In genomic region chr1:32897082-32898049, GRCh38 we compare ENCODE assay signal across 21 cellular contexts. TPM values are rescaled to one million over a fixed set of nuclear protein-coding genes. Genes with fewer than 3 reads are reported as not detected.
"Had no signal": no experiment of that assay in that cellular context is flagged by ENCODE, and none has a peak within 500 bp of the region (broad histone marks: within the 10 kb centered on the region; RNA-seq: fewer than 3 reads in every experiment).

No MANE protein-coding gene starts in this region.

- H3K4me3 ChIP-seq: gastrocnemius medialis, heart right ventricle, tibial nerve had no signal

- H3K36me3 Mint-ChIP-seq: activated naive CD4-positive, alpha-beta T cell treated with anti-CD3 and anti-CD28 coated beads, Interleukin-2, amount 10 ng/mL, durations not matched to agents 7 days and 5 days had no signal

- H3K36me3 ChIP-seq: gastrocnemius medialis, heart right ventricle, neutrophil, tibial nerve had no signal

- H3K9me3 ChIP-seq: gastrocnemius medialis, heart right ventricle, neutrophil, tibial nerve had no signal

- DNase-seq: activated CD4-positive, alpha-beta T cell treated with anti-CD3 and anti-CD28 coated beads for 1 hour; activated CD4-positive, alpha-beta T cell treated with anti-CD3 and anti-CD28 coated beads, Interleukin-2, amount 50 U/mL, for 4 hours; activated naive CD4-positive, alpha-beta T cell treated with anti-CD3 and anti-CD28 coated beads, Interleukin-2, amount 10 ng/mL, durations not matched to agents 7 days and 5 days; caudate nucleus; cortex of kidney; effector CD8-positive, alpha-beta T cell; gastrocnemius medialis; heart right ventricle; naive B cell; stimulated activated CD4-positive, alpha-beta T cell treated with anti-CD3 and anti-CD28 coated beads, Interleukin-15, amount 100 ng/mL, for 24 hours; stimulated activated CD4-positive, alpha-beta T cell treated with anti-CD3 and anti-CD28 coated beads, Interleukin-4, amount 100 ng/mL, for 1 hour; stimulated activated naive B cell treated with anti-CD40 and anti-IgM and Interleukin-4, amounts not matched to agents 10 μg/mL and 1 μg/mL and 100 μg/mL, for 72 hours; T-helper 1 cell; T1000 had no signal

- H3K27ac ChIP-seq: gastrocnemius medialis, heart right ventricle, neutrophil, tibial nerve had no signal

- ATAC-seq: activated T-helper 17 cell treated with anti-CD3 and anti-CD28 coated beads, Interleukin-2, amount 50 U/mL, for 72 hours; gastrocnemius medialis; heart right ventricle; stimulated activated naive B cell treated with anti-CD40 and anti-IgM and Interleukin-4, amounts not matched to agents 10 μg/mL and 1 μg/mL and 100 μg/mL, for 72 hours had no signal

- H3K27ac Mint-ChIP-seq: activated naive CD4-positive, alpha-beta T cell treated with anti-CD3 and anti-CD28 coated beads, Interleukin-2, amount 10 ng/mL, durations not matched to agents 7 days and 5 days; stimulated activated naive B cell treated with anti-CD40 and anti-IgM and Interleukin-4, amounts not matched to agents 10 μg/mL and 1 μg/mL and 100 μg/mL, for 72 hours had no signal

- H3K9me3 Mint-ChIP-seq: activated naive CD4-positive, alpha-beta T cell treated with anti-CD3 and anti-CD28 coated beads, Interleukin-2, amount 10 ng/mL, durations not matched to agents 7 days and 5 days; activated T-helper 17 cell treated with anti-CD3 and anti-CD28 coated beads, Interleukin-2, amount 50 U/mL, for 72 hours had no signal

- H3K4me3 Mint-ChIP-seq: activated naive CD4-positive, alpha-beta T cell treated with anti-CD3 and anti-CD28 coated beads, Interleukin-2, amount 10 ng/mL, durations not matched to agents 7 days and 5 days; activated T-helper 17 cell treated with anti-CD3 and anti-CD28 coated beads, Interleukin-2, amount 50 U/mL, for 72 hours; stimulated activated naive B cell treated with anti-CD40 and anti-IgM and Interleukin-4, amounts not matched to agents 10 μg/mL and 1 μg/mL and 100 μg/mL, for 72 hours had no signal

- FAIRE-seq: astrocyte had no signal

RNA-seq across cellular contexts. Expression of gene TMEM54, which starts 3.8 kb away (rescaled TPM):
- total RNA-seq: mononuclear cell had no signal

RNA-seq across cellular contexts. Expression of gene HPCA, which starts 11.1 kb away (rescaled TPM):
- total RNA-seq: astrocyte, gastrocnemius medialis, heart right ventricle, lung microvascular endothelial cell, mononuclear cell, skeletal muscle tissue, tibial nerve had no signal
- polyA plus RNA-seq: heart right ventricle had no signal

RNA-seq across cellular contexts. Expression of gene FNDC5, which starts 26.7 kb away (rescaled TPM):
- total RNA-seq: activated T-helper 17 cell treated with anti-CD3 and anti-CD28 coated beads, Interleukin-2, amount 50 U/mL, for 72 hours had no signal
